Comparison of ENCODE assay signal across 14 cellular contexts in genomic region chr5:154740483-154740882, GRCh38. TPM values are rescaled to one million over a fixed set of nuclear protein-coding genes. Genes with fewer than 3 reads are reported as not detected.
A peak's percentile ranks its signal among the peaks of the same experiment; 100 is the strongest.
DNase-seq lines count a peak whose midpoint lies in the region; ATAC-seq and TF ChIP-seq lines count a peak whose summit lies in the region.
"Had no signal": no experiment of that assay in that cellular context is flagged by ENCODE, and none has a peak within 500 bp of the region (broad histone marks: within the 10 kb centered on the region; RNA-seq: fewer than 3 reads in every experiment).

No MANE protein-coding gene starts in this region.

- no peaks in the 10 kb centered on the region for H3K4me1 ChIP-seq in uterus
- H3K4me1 ChIP-seq: A549 had no signal

- no peak overlapping the region for H3K4me3 Mint-ChIP-seq in activated T-cell treated with anti-CD3 and anti-CD28 coated beads, Interleukin-2, amount 50 U/mL, for 24 hours
- H3K4me3 Mint-ChIP-seq in nephron (no peak overlapping the region), immature natural killer cell (no peak overlapping the region)

- no peaks in the 10 kb centered on the region for H3K36me3 Mint-ChIP-seq in activated T-cell treated with anti-CD3 and anti-CD28 coated beads, Interleukin-2, amount 50 U/mL, for 24 hours (ENCODE audit: low read depth)
- H3K36me3 Mint-ChIP-seq in nephron (ENCODE audit: low read depth) (no peaks in the 10 kb centered on the region), immature natural killer cell (no peaks in the 10 kb centered on the region)

- H3K27ac Mint-ChIP-seq in activated T-cell treated with anti-CD3 and anti-CD28 coated beads, Interleukin-2, amount 50 U/mL, for 24 hours = peak overlapping the region; percentile 22
- H3K27ac Mint-ChIP-seq in nephron (peak overlapping the region in 2 of 3 experiments; percentile 49 to 64), immature natural killer cell (no peak overlapping the region)

- intact Hi-C loops in uterus (cut with DNase I; ENCODE audit: low total_unique reads) = no loop called here

- H3K27me3 ChIP-seq in uterus = no peaks in the 10 kb centered on the region

- no peaks in the 10 kb centered on the region for H3K36me3 ChIP-seq in uterus

- no peak for DNase-seq in activated T-cell treated with anti-CD3 and anti-CD28 coated beads, Interleukin-2, amount 50 U/mL, for 24 hours
- DNase-seq in activated T-cell treated with anti-CD3 and anti-CD28 coated beads, Interleukin-2, amount 50 U/mL, for 48 hours = no peak
- DNase-seq in fibroblast of the conjunctiva (ENCODE audit: low read depth) (peak; percentile 60), uterus (peak; percentile 32 to 51), activated gamma-delta T cell (lab: John Stamatoyannopoulos, UW) (no peak), immature natural killer cell (no peak)
- DNase-seq: activated CD4-positive, CD25-positive, alpha-beta regulatory T cell; activated naive CD4-positive, alpha-beta T cell; NCI-H1436 treated with DMSO at 0.1 percent for 48 hours; stimulated activated CD4-positive, alpha-beta T cell treated with anti-CD3 and anti-CD28 coated beads, Interleukin-1b, Interleukin-23, amount 100 ng/mL, for 48 hours had no signal

- H3K4me3 ChIP-seq in uterus = no peak overlapping the region
- H3K4me3 ChIP-seq: A549 had no signal

- H3K27ac ChIP-seq in uterus = peak overlapping the region in 1 of 2 donors; percentile 48
- H3K27ac ChIP-seq: A549, epithelial cell of prostate had no signal

- ATAC-seq in GM18861 (IDR thresholded peaks at IDR 0.05; ENCODE audit: unreplicated experiment) = no peak

- H3K27me3 Mint-ChIP-seq in activated T-cell treated with anti-CD3 and anti-CD28 coated beads, Interleukin-2, amount 50 U/mL, for 24 hours = no peaks in the 10 kb centered on the region
- H3K27me3 Mint-ChIP-seq in nephron (ENCODE audit: low read depth) = no peaks in the 10 kb centered on the region
- H3K27me3 Mint-ChIP-seq in immature natural killer cell (ENCODE audit: low read depth in 3 of 3) = peaks cover 0 to 5% (median 0%) of the 10 kb centered on the region in 3 donors

- H3K9me3 ChIP-seq in uterus = no peaks in the 10 kb centered on the region
- H3K9me3 ChIP-seq: A549 had no signal

- no peaks in the 10 kb centered on the region for H3K9me3 Mint-ChIP-seq in activated T-cell treated with anti-CD3 and anti-CD28 coated beads, Interleukin-2, amount 50 U/mL, for 24 hours
- H3K9me3 Mint-ChIP-seq in nephron (no peaks in the 10 kb centered on the region), immature natural killer cell (no peaks in the 10 kb centered on the region)

- no peaks in the 10 kb centered on the region for H3K4me1 Mint-ChIP-seq in activated T-cell treated with anti-CD3 and anti-CD28 coated beads, Interleukin-2, amount 50 U/mL, for 24 hours (ENCODE audit: low read depth)
- peaks cover 20% of the 10 kb centered on the region for H3K4me1 Mint-ChIP-seq in nephron
- no peaks in the 10 kb centered on the region for H3K4me1 Mint-ChIP-seq in immature natural killer cell

- TF ChIP-seq CTCF in nephron (IDR thresholded peaks at IDR 0.05; ENCODE audit: unreplicated experiment in 3 of 3) (no peak), uterus (IDR thresholded peaks at IDR 0.05) (no peak)

- TF ChIP-seq POLR2A in uterus (IDR thresholded peaks at IDR 0.05) = no peak

RNA-seq across cellular contexts. Expression of gene LARP1, which starts 14.7 kb away (rescaled TPM):
- 100 to 1,000 TPM in 1 of 4 donors, 10 to 100 TPM in 3; 33.3 to 202 (median 47.1) TPM for total RNA-seq in uterus
- 10 to 100 TPM in 1 of 3 donors, 1 to 10 TPM in 2; 3.9 to 18.2 (median 5.0) TPM for polyA plus RNA-seq in immature natural killer cell

Comparison
In these comparisons a context has a peak if more than half of its experiments do, and no peak if none do; other contexts are left out.
1. DNase-seq: peak in fibroblast of the conjunctiva (single experiment) and uterus (2 of 2); none in activated T-cell treated with anti-CD3 and anti-CD28 coated beads, Interleukin-2, amount 50 U/mL, for 24 hours (single experiment), activated T-cell treated with anti-CD3 and anti-CD28 coated beads, Interleukin-2, amount 50 U/mL, for 48 hours (0 of 2), activated gamma-delta T cell (single experiment) and immature natural killer cell (0 of 3).
2. H3K27ac Mint-ChIP-seq: peak in activated T-cell treated with anti-CD3 and anti-CD28 coated beads, Interleukin-2, amount 50 U/mL, for 24 hours (single experiment) and nephron (2 of 3); none in immature natural killer cell (0 of 6).